In the genomic region with DNA sequence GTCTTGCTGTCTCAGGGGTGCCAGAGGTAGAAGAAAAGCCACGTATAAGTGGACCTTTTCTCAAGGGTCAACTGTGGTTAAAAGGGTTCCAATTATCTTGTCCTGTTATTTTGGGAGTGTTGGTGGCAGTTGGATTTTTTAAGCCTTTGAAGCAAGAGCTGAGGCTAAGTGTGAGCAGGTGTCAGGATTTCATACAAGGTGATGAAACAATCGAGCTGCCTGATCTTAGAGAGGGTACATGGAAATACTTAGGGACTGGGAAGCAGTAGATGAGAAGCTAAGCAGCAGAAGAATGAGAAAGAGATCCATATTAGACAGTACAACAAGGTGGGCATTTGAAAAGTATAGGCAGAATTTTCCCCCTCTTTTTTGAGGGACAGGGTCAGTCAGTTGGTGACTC, we compare ENCODE assay signal across 9 cellular contexts.
"Had no signal": no experiment of that assay in that cellular context is flagged by ENCODE, and none has a peak within 500 bp of the region (broad histone marks: within the 10 kb centered on the region; RNA-seq: fewer than 3 reads in every experiment).

No MANE protein-coding gene starts in this region.

- H3K27ac ChIP-seq: HL-60 had no signal

- DNase-seq: H9, HCEC 1CT, HFFc6 had no signal

- H3K4me3 ChIP-seq: GM23338 had no signal

- FAIRE-seq: H1, H54, HepG2 had no signal

- H3K9me3 Mint-ChIP-seq: GM23338, H9, HFFc6, IgD-negative memory B cell had no signal

- H3K27me3 Mint-ChIP-seq: IgD-negative memory B cell had no signal

- ATAC-seq: GM23338, HepG2 had no signal

- H3K4me3 Mint-ChIP-seq: GM23338, H9, HFFc6, IgD-negative memory B cell had no signal

- H3K27ac Mint-ChIP-seq: GM23338, HFFc6, IgD-negative memory B cell had no signal
